ENCODE assay signal across 7 cellular contexts in genomic region chr20:63977392-63978276, GRCh38. TPM values are rescaled to one million over a fixed set of nuclear protein-coding genes. Genes with fewer than 3 reads are reported as not detected.
A peak's percentile ranks its signal among the peaks of the same experiment; 100 is the strongest.
DNase-seq lines count a peak whose midpoint lies in the region; ATAC-seq, FAIRE-seq and TF ChIP-seq lines count a peak whose summit lies in the region.

No MANE protein-coding gene starts in this region.

- WGBS in testis, 2 donors: 79 to 81% methylated on average over 4 to 18 of the region's 18 CpGs

- peak overlapping the region; percentile 40 for H3K27ac Mint-ChIP-seq in HFFc6

- H3K9me3 Mint-ChIP-seq in HFFc6: no peaks in the 10 kb centered on the region

- intact Hi-C loops in testis (cut with DNase I; ENCODE audit: low total_unique reads): loop anchor here (5.0 kb wide), 1 partner anchor 440 kb away; the partner anchor contains the start of gene PTK6

- no peak for FAIRE-seq in bronchial epithelial cell (lab: Jason Lieb, UNC)

- DNase-seq in HFFc6 (peak; percentile 43), T-helper 22 cell (ENCODE audit: low read depth) (peak; percentile 28), bronchial epithelial cell (ENCODE audit: low read depth) (peak; percentile 55), testis (no peak)

- no peak for TF ChIP-seq POLR2A in testis (IDR thresholded peaks at IDR 0.05)

- H3K27me3 ChIP-seq in bronchial epithelial cell (ENCODE audit: control insufficient read depth, insufficient read depth, low read length) (no peaks in the 10 kb centered on the region), testis (no peaks in the 10 kb centered on the region)

- TF ChIP-seq CTCF in HFFc6 (IDR thresholded peaks at IDR 0.05) (no peak), bronchial epithelial cell (IDR thresholded peaks at IDR 0.05; ENCODE audit: insufficient read depth, low read length, severe bottlenecking) (no peak), testis (IDR thresholded peaks at IDR 0.05) (no peak)

- H3K36me3 Mint-ChIP-seq in HFFc6 (ENCODE audit: low read depth): peaks cover 10% of the 10 kb centered on the region

- H3K27me3 Mint-ChIP-seq in HFFc6 (ENCODE audit: insufficient read depth): no peaks in the 10 kb centered on the region; the same call in none of the 2 replicates

- H3K9me3 ChIP-seq in testis: no peaks in the 10 kb centered on the region

- H3K4me3 Mint-ChIP-seq in HFFc6: peak overlapping the region; percentile 22; the same call in 1 of the 2 replicates

- peak overlapping the region in 15 of 21 experiments; percentile 0 to 97 (median 87) for H3K27ac ChIP-seq in skin epidermis
- no peak overlapping the region for H3K27ac ChIP-seq in testis

- peaks cover 29% of the 10 kb centered on the region for H3K4me1 ChIP-seq in testis

- no peak for ATAC-seq in HG03159 (IDR thresholded peaks at IDR 0.05; ENCODE audit: unreplicated experiment)
- ATAC-seq in HG03280 (IDR thresholded peaks at IDR 0.05; ENCODE audit: unreplicated experiment): no peak

- H3K4me3 ChIP-seq in bronchial epithelial cell (ENCODE audit: low read depth, low read length): no peak overlapping the region
- no peak overlapping the region for H3K4me3 ChIP-seq in skin epidermis
- H3K4me3 ChIP-seq in testis: no peak overlapping the region

- peaks cover 53% of the 10 kb centered on the region for H3K4me1 Mint-ChIP-seq in HFFc6 (ENCODE audit: low read depth)

- H3K36me3 ChIP-seq in bronchial epithelial cell (ENCODE audit: control insufficient read depth, insufficient read depth, low read length) (no peaks in the 10 kb centered on the region), testis (ENCODE audit: low read depth, missing control alignments) (no peaks in the 10 kb centered on the region)

RNA-seq across cellular contexts. Expression of gene SAMD10, which starts 1.8 kb away (rescaled TPM):
- total RNA-seq in HFFc6 (2021; fragmentation: NEBNext Ultra II Directional; extraction: Animal tissue kit (Norgen Biotek cat#: 25700)): 1 to 10 TPM; 1.3 to 3.0 (median 2.1) TPM
- 1.1 and 2.7 TPM in 2 replicates for total RNA-seq in bronchial epithelial cell
- 10 to 100 TPM in 1 of 2 donors, 1 to 10 TPM in 1; 6.2 to 10.7 TPM for total RNA-seq in testis
- 3.9 TPM for polyA plus RNA-seq in testis (ENCODE audit: insufficient read depth, low read depth, low replicate concordance)

RNA-seq across cellular contexts. Expression of gene PRPF6, which starts 3.3 kb away (rescaled TPM):
- total RNA-seq in HFFc6 (2021; fragmentation: NEBNext Ultra II Directional; extraction: Animal tissue kit (Norgen Biotek cat#: 25700)): 10 to 100 TPM; 70.7 to 73.2 (median 72.9) TPM
- total RNA-seq in bronchial epithelial cell (41.0 and 48.4 TPM in 2 replicates), testis (100 to 1,000 TPM; 107 to 114 TPM)
- 106 TPM for polyA plus RNA-seq in testis (ENCODE audit: insufficient read depth, low read depth, low replicate concordance)

RNA-seq across cellular contexts. Expression of gene ZNF512B, which starts 7.9 kb away (rescaled TPM):
- total RNA-seq in HFFc6 (2021; fragmentation: NEBNext Ultra II Directional; extraction: Animal tissue kit (Norgen Biotek cat#: 25700)): 10 to 100 TPM; 20.7 to 26.1 (median 21.4) TPM
- 4.5 and 6.1 TPM in 2 replicates for total RNA-seq in bronchial epithelial cell
- 10 to 100 TPM; 24.5 to 27.6 TPM for total RNA-seq in testis
- polyA plus RNA-seq in testis (ENCODE audit: insufficient read depth, low read depth, low replicate concordance): 16.7 TPM

RNA-seq across cellular contexts. Expression of gene UCKL1, which starts 21.4 kb away (rescaled TPM):
- 10 to 100 TPM; 17.2 to 21.7 (median 19.4) TPM for total RNA-seq in HFFc6 (2021; fragmentation: NEBNext Ultra II Directional; extraction: Animal tissue kit (Norgen Biotek cat#: 25700))
- total RNA-seq in bronchial epithelial cell (16.8 and 19.0 TPM in 2 replicates), testis (10 to 100 TPM; 72.6 to 78.0 TPM)
- polyA plus RNA-seq in testis (ENCODE audit: insufficient read depth, low read depth, low replicate concordance): 35.0 TPM

RNA-seq across cellular contexts. Expression of gene C20orf204, which starts 58.3 kb away (rescaled TPM):
- under 1 TPM; 0.32 to 0.57 (median 0.42) TPM for total RNA-seq in HFFc6 (2021; fragmentation: NEBNext Ultra II Directional; extraction: Animal tissue kit (Norgen Biotek cat#: 25700))
- 0.53 and 1.2 TPM in 2 replicates for total RNA-seq in bronchial epithelial cell
- 1 to 10 TPM; 4.5 to 8.3 TPM for total RNA-seq in testis
- 2.9 TPM for polyA plus RNA-seq in testis (ENCODE audit: insufficient read depth, low read depth, low replicate concordance)

Comparison
In these comparisons a context has a peak if more than half of its experiments do, and no peak if none do; other contexts are left out.
1. H3K27ac ChIP-seq: peak in skin epidermis (15 of 21); none in testis (0 of 2).